30 cellular contexts compared by ENCODE assay signal in genomic region chr18:72427721-72428120, GRCh38.
A peak's percentile ranks its signal among the peaks of the same experiment; 100 is the strongest.
DNase-seq lines count a peak whose midpoint lies in the region; ATAC-seq, FAIRE-seq and TF ChIP-seq lines count a peak whose summit lies in the region.
"Had no signal": no experiment of that assay in that cellular context is flagged by ENCODE, and none has a peak within 500 bp of the region (broad histone marks: within the 10 kb centered on the region; RNA-seq: fewer than 3 reads in every experiment).

No MANE protein-coding gene starts in this region.

- FAIRE-seq in A549 (lab: Jason Lieb, UNC) = no peak
- FAIRE-seq in astrocyte (lab: Jason Lieb, UNC) = no peak
- FAIRE-seq: kidney had no signal

- 5% methylated on average over 2 of the region's 2 CpGs for WGBS in A549 (ENCODE audit: missing lambda C conversion rate)

- H2AFZ ChIP-seq in astrocyte (ENCODE audit: low read depth, low read length) = no peak overlapping the region

- no peaks in the 10 kb centered on the region for H3K4me1 Mint-ChIP-seq in astrocyte (ENCODE audit: low read depth, unreplicated experiment)
- H3K4me1 Mint-ChIP-seq: activated CD4-positive, alpha-beta memory T cell treated with anti-CD3 and anti-CD28 coated beads, Interleukin-2, amount 10 ng/mL, durations not matched to agents 7 days and 5 days; activated naive CD4-positive, alpha-beta T cell treated with anti-CD3 and anti-CD28 coated beads, Interleukin-2, amount 10 ng/mL, durations not matched to agents 7 days and 5 days; T-helper 17 cell had no signal

- H3K9me3 Mint-ChIP-seq in astrocyte (ENCODE audit: unreplicated experiment) = no peaks in the 10 kb centered on the region

- H3K9ac ChIP-seq in astrocyte (ENCODE audit: low read length) = no peak overlapping the region
- H3K9ac ChIP-seq: BLaER1 had no signal

- H3K27me3 Mint-ChIP-seq in astrocyte (ENCODE audit: low read depth, unreplicated experiment) = no peaks in the 10 kb centered on the region
- H3K27me3 Mint-ChIP-seq: activated CD4-positive, alpha-beta memory T cell treated with anti-CD3 and anti-CD28 coated beads, Interleukin-2, amount 10 ng/mL, durations not matched to agents 7 days and 5 days; activated naive CD4-positive, alpha-beta T cell treated with anti-CD3 and anti-CD28 coated beads, Interleukin-2, amount 10 ng/mL, durations not matched to agents 7 days and 5 days; natural killer cell treated with Interleukin-12 subunit alpha and Interleukin-12 subunit beta and Interleukin-15 and Interleukin-18, amount 100 ng/mL, for 72 hours; T-helper 17 cell had no signal

- POLR2A ChIA-PET in A549 (lab: Yijun Ruan, JAX) = no interaction called here

- H3K36me3 ChIP-seq in astrocyte (ENCODE audit: insufficient read depth, low read length) = no peaks in the 10 kb centered on the region
- H3K36me3 ChIP-seq: BLaER1, cardiac muscle cell, esophagus muscularis mucosa, lower lobe of right lung, tibial nerve had no signal

- no peak for TF ChIP-seq EP300 in A549 (IDR thresholded peaks at IDR 0.05)

- no peak for TF ChIP-seq POLR2A in A549 (IDR thresholded peaks at IDR 0.05; ENCODE audit: low read length)

- no peaks in the 10 kb centered on the region for H3K36me3 Mint-ChIP-seq in astrocyte (ENCODE audit: low read depth, unreplicated experiment)
- H3K36me3 Mint-ChIP-seq: activated naive CD4-positive, alpha-beta T cell treated with anti-CD3 and anti-CD28 coated beads, Interleukin-2, amount 10 ng/mL, durations not matched to agents 7 days and 5 days had no signal

- TF ChIP-seq CTCF in A549 (IDR thresholded peaks at IDR 0.05) (no peak), astrocyte (IDR thresholded peaks at IDR 0.05; ENCODE audit: insufficient read depth, low read depth, low read length) (no peak), foreskin keratinocyte (conservative IDR thresholded peaks at IDR 0.05) (no peak)

- H3K79me2 ChIP-seq in astrocyte (ENCODE audit: insufficient read depth, low read length) = no peaks in the 10 kb centered on the region

- no peaks in the 10 kb centered on the region for H3K9me3 ChIP-seq in A549
- H3K9me3 ChIP-seq in astrocyte (ENCODE audit: insufficient read depth, low read depth, low read length) = no peaks in the 10 kb centered on the region
- H3K9me3 ChIP-seq: BLaER1, esophagus muscularis mucosa, lower lobe of right lung, tibial nerve had no signal

- H3K4me1 ChIP-seq in A549 (0 out of 3 replicates have a peak, but pooled peaks cover 3% of the 10 kb centered on the region), astrocyte (ENCODE audit: insufficient read depth, low read length) (no peaks in the 10 kb centered on the region), foreskin keratinocyte (no peaks in the 10 kb centered on the region)
- H3K4me1 ChIP-seq: esophagus muscularis mucosa, lower lobe of right lung, tibial nerve had no signal

- H3K4me3 Mint-ChIP-seq in astrocyte (ENCODE audit: unreplicated experiment) = no peak overlapping the region
- H3K4me3 Mint-ChIP-seq: activated CD4-positive, alpha-beta memory T cell treated with anti-CD3 and anti-CD28 coated beads, Interleukin-2, amount 10 ng/mL, durations not matched to agents 7 days and 5 days; activated naive CD4-positive, alpha-beta T cell treated with anti-CD3 and anti-CD28 coated beads, Interleukin-2, amount 10 ng/mL, durations not matched to agents 7 days and 5 days; natural killer cell treated with Interleukin-12 subunit alpha and Interleukin-12 subunit beta and Interleukin-15 and Interleukin-18, amount 100 ng/mL, for 72 hours; T-helper 17 cell had no signal

- CTCF ChIA-PET in A549 (lab: Yijun Ruan, JAX) = no interaction called here

- no peak overlapping the region for H3K27ac ChIP-seq in A549
- no peak overlapping the region for H3K27ac ChIP-seq in astrocyte (ENCODE audit: low read depth, low read length)
- no peak overlapping the region for H3K27ac ChIP-seq in foreskin keratinocyte
- H3K27ac ChIP-seq: BLaER1, cardiac muscle cell, coronary artery, esophagus muscularis mucosa, lower lobe of right lung, skin epidermis, tibial nerve had no signal

- DNase-seq in A549 (ENCODE audit: low read depth in 1 of 2, low spot score in 1 of 2) (no peak), HT1080 (ENCODE audit: low read depth) (peak; percentile 35), astrocyte (ENCODE audit: low read depth) (peak; percentile 56), foreskin keratinocyte (peak; percentile 7 to 28)
- DNase-seq: activated CD4-positive, alpha-beta memory T cell treated with anti-CD3 and anti-CD28 coated beads, Interleukin-2, amount 10 ng/mL, durations not matched to agents 7 days and 5 days; activated CD4-positive, CD25-positive, alpha-beta regulatory T cell treated with anti-CD3 and anti-CD28 coated beads, Interleukin-2, amount 50 U/mL, for 72 hours; activated CD8-positive, alpha-beta memory T cell treated with anti-CD3 and anti-CD28 coated beads, Interleukin-2, amount 50 U/mL, for 48 hours; activated naive CD4-positive, alpha-beta T cell treated with anti-CD3 and anti-CD28 coated beads, Interleukin-2, amount 10 ng/mL, durations not matched to agents 7 days and 5 days; amniotic stem cell; DMS79 treated with DMSO at 0.1 percent for 48 hours; effector memory CD4-positive, alpha-beta T cell; GOT3; kidney; lower lobe of right lung; NCI-H1105; NCI-H187 treated with DMSO at 0.1 percent for 48 hours; NCI-H526; stimulated activated CD4-positive, alpha-beta T cell treated with anti-CD3 and anti-CD28 coated beads, Interleukin-1b, Interleukin-23, amount 100 ng/mL, for 48 hours; T-helper 17 cell had no signal

- H3K27ac Mint-ChIP-seq in astrocyte (ENCODE audit: unreplicated experiment) = no peak overlapping the region
- H3K27ac Mint-ChIP-seq: activated CD4-positive, alpha-beta memory T cell treated with anti-CD3 and anti-CD28 coated beads, Interleukin-2, amount 10 ng/mL, durations not matched to agents 7 days and 5 days; activated naive CD4-positive, alpha-beta T cell treated with anti-CD3 and anti-CD28 coated beads, Interleukin-2, amount 10 ng/mL, durations not matched to agents 7 days and 5 days; natural killer cell treated with Interleukin-12 subunit alpha and Interleukin-12 subunit beta and Interleukin-15 and Interleukin-18, amount 100 ng/mL, for 72 hours; T-helper 17 cell had no signal

- no peak for TF ChIP-seq RAD21 in A549 (conservative IDR thresholded peaks at IDR 0.05 in 1 of 2, IDR thresholded peaks at IDR 0.05 in 1 of 2)

- no peaks in the 10 kb centered on the region for H4K20me1 ChIP-seq in astrocyte (ENCODE audit: insufficient read depth, low read length)
- H4K20me1 ChIP-seq: BLaER1 had no signal

- H3K4me2 ChIP-seq in A549 (peak overlapping the region; percentile 29; the same call in 1 of the 3 replicates), astrocyte (ENCODE audit: low read length) (no peak overlapping the region)
- H3K4me2 ChIP-seq: BLaER1 had no signal

- no peak for ATAC-seq in A549
- peak; percentile 36 for ATAC-seq in foreskin keratinocyte
- ATAC-seq in HG02571 (IDR thresholded peaks at IDR 0.05; ENCODE audit: unreplicated experiment) = no peak
- no peak for ATAC-seq in GM18517 (IDR thresholded peaks at IDR 0.05; ENCODE audit: unreplicated experiment)
- no peak for ATAC-seq in HG02870 (IDR thresholded peaks at IDR 0.05; ENCODE audit: unreplicated experiment)
- ATAC-seq in GM21786 (IDR thresholded peaks at IDR 0.05; ENCODE audit: unreplicated experiment) = no peak
- ATAC-seq: lower lobe of right lung; natural killer cell treated with Interleukin-12 subunit alpha and Interleukin-12 subunit beta and Interleukin-15 and Interleukin-18, amount 100 ng/mL, for 72 hours; T-helper 17 cell had no signal

- no peaks in the 10 kb centered on the region for H3K27me3 ChIP-seq in astrocyte (ENCODE audit: insufficient read depth, low read length)
- no peaks in the 10 kb centered on the region for H3K27me3 ChIP-seq in foreskin keratinocyte
- H3K27me3 ChIP-seq: BLaER1, cardiac muscle cell, esophagus muscularis mucosa, tibial nerve had no signal

- H3K4me3 ChIP-seq in A549 (no peak overlapping the region), astrocyte (ENCODE audit: insufficient read depth, low read depth, low read length) (no peak overlapping the region)
- H3K4me3 ChIP-seq: BLaER1, cardiac muscle cell, coronary artery, esophagus muscularis mucosa, lower lobe of right lung, skin epidermis, tibial nerve had no signal

TF ChIP-seq in A549, 52 proteins besides CTCF, POLR2A, EP300 and RAD21:
- TF ChIP-seq HOXB5 (CRISPR knock-in tag; IDR thresholded peaks at IDR 0.05) (no peak), ZSCAN20 (CRISPR knock-in tag; IDR thresholded peaks at IDR 0.05) (no peak), FOSL2 (IDR thresholded peaks at IDR 0.05) (no peak), FOSL2 (CRISPR knock-in tag; IDR thresholded peaks at IDR 0.05) (0 out of 2 replicates have a peak, but pooled peaks have one; percentile 7)

Comparison
In these comparisons a context has a peak if more than half of its experiments do, and no peak if none do; other contexts are left out.
1. DNase-seq: peak in HT1080 (single experiment), astrocyte (single experiment) and foreskin keratinocyte (2 of 2); none in A549 (0 of 2).